ENCODE assay signal across 8 cellular contexts in genomic region chr18:31657823-31658669, GRCh38. TPM values are rescaled to one million over a fixed set of nuclear protein-coding genes. Genes with fewer than 3 reads are reported as not detected.
DNase-seq lines count a peak whose midpoint lies in the region; ATAC-seq and TF ChIP-seq lines count a peak whose summit lies in the region.

No MANE protein-coding gene starts in this region.

- TF ChIP-seq CTCF in Caco-2 (IDR thresholded peaks at IDR 0.05; ENCODE audit: insufficient read depth in 1 of 2, low read depth in 1 of 2, low read length in 1 of 2, severe bottlenecking in 1 of 2, unreplicated experiment in 1 of 2): no peak

- no peaks in the 10 kb centered on the region for H3K9me3 Mint-ChIP-seq in Caco-2 (ENCODE audit: unreplicated experiment)

- CTCF ChIA-PET in Caco-2 (lab: Charles Lee): no interaction called here

- peaks cover 20% of the 10 kb centered on the region; the same call in 1 of the 2 replicates for H3K4me1 ChIP-seq in Caco-2

- ATAC-seq in GM19372 (IDR thresholded peaks at IDR 0.05; ENCODE audit: low read depth, unreplicated experiment) (peak; percentile 58), HG03175 (IDR thresholded peaks at IDR 0.05; ENCODE audit: unreplicated experiment) (peak; percentile 81)

- POLR2A ChIA-PET in Caco-2 (lab: Charles Lee): no interaction called here

- H3K4me3 ChIP-seq in Caco-2 (ENCODE audit: low read depth, low read length): no peak overlapping the region

- DNase-seq in Caco-2 (peak in 1 of 2 experiments; percentile 9), OCI-M1 (lab: John Stamatoyannopoulos, UW) (peak; percentile 17), COLO829 (ENCODE audit: low spot score) (no peak), pons (ENCODE audit: low spot score) (no peak)
- DNase-seq in stimulated activated CD4-positive, alpha-beta T cell treated with anti-CD3 and anti-CD28 coated beads, Interleukin-12 subunit alpha, Interleukin-12 subunit beta, amount 100 ng/mL, for 24 hours (ENCODE audit: low read depth in 2 of 2): peak; percentile 10 to 27
- no peak for DNase-seq in effector CD8-positive, alpha-beta T cell (lab: John Stamatoyannopoulos, UW)

- H3K9me3 ChIP-seq in Caco-2: no peaks in the 10 kb centered on the region

- no peaks in the 10 kb centered on the region for H3K36me3 ChIP-seq in Caco-2 (ENCODE audit: control insufficient read depth, insufficient read depth, low read length)

- peaks cover 25% of the 10 kb centered on the region for H3K36me3 Mint-ChIP-seq in Caco-2 (ENCODE audit: insufficient read depth, unreplicated experiment)

- peaks cover 10% of the 10 kb centered on the region for H3K4me1 Mint-ChIP-seq in Caco-2 (ENCODE audit: low read depth, unreplicated experiment)

- no peaks in the 10 kb centered on the region for H3K27me3 Mint-ChIP-seq in Caco-2 (ENCODE audit: insufficient read depth, unreplicated experiment)

- peak overlapping the region; percentile 67 for H3K4me3 Mint-ChIP-seq in Caco-2 (ENCODE audit: unreplicated experiment)

- intact Hi-C loops in Caco-2 (cut with micrococcal nuclease; ENCODE audit: unreplicated experiment): no loop called here

- H3K27me3 ChIP-seq in Caco-2 (replicated peaks; ENCODE audit: control insufficient read depth, insufficient read depth, low read length): no peaks in the 10 kb centered on the region

- H3K27ac Mint-ChIP-seq in Caco-2 (ENCODE audit: unreplicated experiment): peak overlapping the region; percentile 90

- no TSS peak for BruUV-seq in Caco-2 (replicated peaks; lab: Mats Ljungman, UMichigan)

RNA-seq across cellular contexts. Expression of gene B4GALT6, which starts 26.3 kb away (rescaled TPM):
- total RNA-seq in Caco-2 (2022): 22.4 and 28.5 TPM in 2 replicates

Comparison
In these comparisons a context has a peak if more than half of its experiments do, and no peak if none do; other contexts are left out.
1. DNase-seq: peak in OCI-M1 (single experiment) and stimulated activated CD4-positive, alpha-beta T cell treated with anti-CD3 and anti-CD28 coated beads, Interleukin-12 subunit alpha, Interleukin-12 subunit beta, amount 100 ng/mL, for 24 hours (2 of 2); none in effector CD8-positive, alpha-beta T cell (single experiment), COLO829 (single experiment) and pons (single experiment).